ENCODE assay signal across 18 cellular contexts in the genomic region with DNA sequence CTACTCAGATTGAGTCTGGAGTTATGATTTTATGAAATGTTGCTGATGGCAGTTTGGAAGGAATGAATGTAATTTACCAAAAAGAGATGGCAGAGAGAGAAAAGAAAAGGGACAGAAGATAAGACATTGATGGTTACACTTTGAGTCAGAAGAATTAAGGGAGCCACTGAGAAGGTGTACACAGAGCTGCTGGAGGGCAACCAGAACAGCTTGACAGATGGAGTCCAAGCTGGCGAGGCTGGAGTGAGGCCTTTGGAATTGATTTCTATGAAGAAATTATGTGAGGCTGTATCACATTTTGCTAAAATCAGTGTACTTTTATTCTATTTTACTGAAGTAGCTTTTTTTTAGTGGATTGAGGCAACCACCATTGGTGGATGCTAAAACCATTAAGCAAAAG.
DNase-seq lines count a peak whose midpoint lies in the region; ATAC-seq, FAIRE-seq and TF ChIP-seq lines count a peak whose summit lies in the region.
"Had no signal": no experiment of that assay in that cellular context is flagged by ENCODE, and none has a peak within 500 bp of the region (broad histone marks: within the 10 kb centered on the region; RNA-seq: fewer than 3 reads in every experiment).

No MANE protein-coding gene starts in this region.

- H3K4me1 ChIP-seq in GM12878 (ENCODE audit: control insufficient read depth, insufficient read depth, low read length), result no peaks in the 10 kb centered on the region
- no peaks in the 10 kb centered on the region for H3K4me1 ChIP-seq in CD8-positive, alpha-beta memory T cell (ENCODE audit: insufficient read depth, low read length)
- H3K4me1 ChIP-seq: BLaER1 had no signal

- DNase-seq in NCI-H446 treated with DMSO at 0.1 percent for 48 hours (lab: John Stamatoyannopoulos, UW), result peak; percentile 0
- no peak for DNase-seq in NCI-H446 (lab: John Stamatoyannopoulos, UW)
- DNase-seq in GM12878 (ENCODE audit: low read depth, low spot score), result no peak
- no peak for DNase-seq in GM19239 (ENCODE audit: insufficient read length, low spot score)
- no peak for DNase-seq in stimulated activated naive CD4-positive, alpha-beta T cell (lab: John Stamatoyannopoulos, UW)
- no peak for DNase-seq in MV-4-11 (lab: John Stamatoyannopoulos, UW)
- no peak for DNase-seq in CD8-positive, alpha-beta memory T cell
- DNase-seq: AML-193, DMS53, GM23248, IMR-90, Kasumi-1, KBM-7 had no signal

- POLR2A ChIA-PET in GM12878 (lab: Charles Lee), result interaction anchor here (1.1 to 2.1 kb wide), 2 partner anchors 10 to 15 kb away, joined by 3 to 5 read pairs; no protein-coding TSS in a partner anchor
- POLR2A ChIA-PET in CD8-positive, alpha-beta memory T cell (lab: Charles Lee), result no interaction called here

- WGBS in GM12878 (ENCODE audit: insufficient coverage, insufficient replicate concordance, low lambda C conversion rate, missing lambda C conversion rate), result 78% methylated on average over 1 of the region's 1 CpG

- SMC1A ChIA-PET in GM12878 (lab: Charles Lee; ENCODE audit: uncharacterized antibody, unreplicated experiment), result interaction anchor here (1.1 to 1.6 kb wide), 3 partner anchors 8 to 14 kb away, joined by 3 to 9 read pairs (median 4); no protein-coding TSS in a partner anchor

- TF ChIP-seq RAD21 in GM12878 (IDR thresholded peaks at IDR 0.05; ENCODE audit: insufficient read depth, low read depth, low read length), result no peak

- no peaks in the 10 kb centered on the region for H3K27me3 ChIP-seq in GM12878 (replicated peaks in 1 of 2; ENCODE audit: control insufficient read depth in 2 of 2, insufficient read depth in 2 of 2, low read length in 1 of 2)
- H3K27me3 ChIP-seq in CD8-positive, alpha-beta memory T cell (ENCODE audit: insufficient read depth, low read length, poor library complexity, severe bottlenecking), result no peaks in the 10 kb centered on the region
- H3K27me3 ChIP-seq: BLaER1 had no signal

- H3K27me3 Mint-ChIP-seq in CD8-positive, alpha-beta memory T cell, result no peaks in the 10 kb centered on the region

- TF ChIP-seq CTCF in GM12878 (IDR thresholded peaks at IDR 0.05 in 2 of 3, conservative IDR thresholded peaks at IDR 0.05 in 1 of 3; ENCODE audit: control insufficient read depth in 2 of 3, extremely low read depth in 1 of 3, insufficient read depth in 1 of 3, low read depth in 3 of 3, low read length in 3 of 3), result no peak

- no peaks in the 10 kb centered on the region for H4K20me1 ChIP-seq in GM12878 (ENCODE audit: control insufficient read depth, insufficient read depth)
- H4K20me1 ChIP-seq: BLaER1 had no signal

- no peak overlapping the region for H3K4me3 ChIP-seq in GM12878
- no peak overlapping the region for H3K4me3 ChIP-seq in CD8-positive, alpha-beta memory T cell (ENCODE audit: low read length)
- H3K4me3 ChIP-seq: BLaER1, GM23248 had no signal

- H3K9me3 Mint-ChIP-seq in CD8-positive, alpha-beta memory T cell, result peaks cover 0 to 10% (median 7%) of the 10 kb centered on the region in 5 donors

- peak overlapping the region; percentile 27 for H3K27ac ChIP-seq in GM12878 (ENCODE audit: control insufficient read depth, insufficient read depth)
- H3K27ac ChIP-seq in CD8-positive, alpha-beta memory T cell (ENCODE audit: low read depth, low read length), result no peak overlapping the region
- H3K27ac ChIP-seq: 22Rv1, BLaER1, GM23248 had no signal

- BruUV-seq in GM12878 (replicated peaks; lab: Mats Ljungman, UMichigan), result no TSS peak

- no peaks in the 10 kb centered on the region for H3K36me3 Mint-ChIP-seq in CD8-positive, alpha-beta memory T cell

- CTCF ChIA-PET in GM12878 (lab: Yijun Ruan, JAX), result interaction anchor here (0.8 to 1.1 kb wide), 3 partner anchors 14 to 220 kb away, joined by 3 to 4 read pairs (median 4); no protein-coding TSS in a partner anchor
- CTCF ChIA-PET in CD8-positive, alpha-beta memory T cell (lab: Charles Lee), result no interaction called here

- H3K79me2 ChIP-seq in GM12878 (ENCODE audit: control insufficient read depth, insufficient read depth, low read length), result no peaks in the 10 kb centered on the region

- no peaks in the 10 kb centered on the region for H3K36me3 ChIP-seq in GM12878 (ENCODE audit: control insufficient read depth in 2 of 2, insufficient read depth in 2 of 2, low read length in 1 of 2)
- H3K36me3 ChIP-seq in CD8-positive, alpha-beta memory T cell (ENCODE audit: insufficient read depth, low read length), result no peaks in the 10 kb centered on the region
- H3K36me3 ChIP-seq: BLaER1 had no signal

- FAIRE-seq in GM12878 (lab: Jason Lieb, UNC) (no peak), GM19239 (lab: Jason Lieb, UNC) (no peak)
- FAIRE-seq: H54 had no signal

- H3K27ac Mint-ChIP-seq in CD8-positive, alpha-beta memory T cell, result peak overlapping the region in 1 of 8 donors; percentile 3

- no peak for TF ChIP-seq POLR2A in GM12878 (IDR thresholded peaks at IDR 0.05; ENCODE audit: low read depth, low read length)

- ATAC-seq in HG02610 (IDR thresholded peaks at IDR 0.05; ENCODE audit: unreplicated experiment), result peak; percentile 13
- no peak; the same call in 2 of the 3 replicates for ATAC-seq in GM12878
- ATAC-seq: HCT116 had no signal

- H3K4me2 ChIP-seq in GM12878 (ENCODE audit: control insufficient read depth, insufficient read depth), result no peak overlapping the region
- H3K4me2 ChIP-seq: BLaER1 had no signal

- intact Hi-C loops in GM12878 (cut with micrococcal nuclease; ENCODE audit: unreplicated experiment), result no loop called here

- no peak for TF ChIP-seq EP300 in GM12878 (IDR thresholded peaks at IDR 0.05; ENCODE audit: borderline replicate concordance in 1 of 2, control insufficient read depth in 1 of 2, low read depth in 2 of 2, low read length in 2 of 2)

- H2AFZ ChIP-seq in GM12878 (ENCODE audit: control insufficient read depth, low read depth, low read length), result no peak overlapping the region
- H2AFZ ChIP-seq: GM23248 had no signal

- H3K4me1 Mint-ChIP-seq in CD8-positive, alpha-beta memory T cell, result no peaks in the 10 kb centered on the region

- H3K4me3 Mint-ChIP-seq in CD8-positive, alpha-beta memory T cell, result no peak overlapping the region

- RAD21 ChIA-PET in GM12878 (lab: Charles Lee; ENCODE audit: unreplicated experiment), result interaction anchor here (0.5 to 2.7 kb wide), 3 partner anchors 10 to 998 kb away, joined by 3 to 12 read pairs (median 10); no protein-coding TSS in a partner anchor

- no peaks in the 10 kb centered on the region for H3K9me3 ChIP-seq in GM12878 (replicated peaks; ENCODE audit: control insufficient read depth, insufficient read depth, low read length)
- no peaks in the 10 kb centered on the region for H3K9me3 ChIP-seq in CD8-positive, alpha-beta memory T cell (ENCODE audit: low read length)
- H3K9me3 ChIP-seq: BLaER1 had no signal

- in situ Hi-C loops in GM12878 (cut with MboI), result no loop called here

- H3K9ac ChIP-seq in GM12878 (ENCODE audit: control insufficient read depth, insufficient read depth, low read length), result no peak overlapping the region
- H3K9ac ChIP-seq: BLaER1, GM23248 had no signal

TF ChIP-seq in GM12878, 131 proteins besides CTCF, POLR2A, EP300 and RAD21 (continues in another document):
- TF ChIP-seq FOXK2 (IDR thresholded peaks at IDR 0.05), result no peak
- no peak for TF ChIP-seq GATAD2B (conservative IDR thresholded peaks at IDR 0.05; ENCODE audit: low read depth)
- TF ChIP-seq, protein P1, sequence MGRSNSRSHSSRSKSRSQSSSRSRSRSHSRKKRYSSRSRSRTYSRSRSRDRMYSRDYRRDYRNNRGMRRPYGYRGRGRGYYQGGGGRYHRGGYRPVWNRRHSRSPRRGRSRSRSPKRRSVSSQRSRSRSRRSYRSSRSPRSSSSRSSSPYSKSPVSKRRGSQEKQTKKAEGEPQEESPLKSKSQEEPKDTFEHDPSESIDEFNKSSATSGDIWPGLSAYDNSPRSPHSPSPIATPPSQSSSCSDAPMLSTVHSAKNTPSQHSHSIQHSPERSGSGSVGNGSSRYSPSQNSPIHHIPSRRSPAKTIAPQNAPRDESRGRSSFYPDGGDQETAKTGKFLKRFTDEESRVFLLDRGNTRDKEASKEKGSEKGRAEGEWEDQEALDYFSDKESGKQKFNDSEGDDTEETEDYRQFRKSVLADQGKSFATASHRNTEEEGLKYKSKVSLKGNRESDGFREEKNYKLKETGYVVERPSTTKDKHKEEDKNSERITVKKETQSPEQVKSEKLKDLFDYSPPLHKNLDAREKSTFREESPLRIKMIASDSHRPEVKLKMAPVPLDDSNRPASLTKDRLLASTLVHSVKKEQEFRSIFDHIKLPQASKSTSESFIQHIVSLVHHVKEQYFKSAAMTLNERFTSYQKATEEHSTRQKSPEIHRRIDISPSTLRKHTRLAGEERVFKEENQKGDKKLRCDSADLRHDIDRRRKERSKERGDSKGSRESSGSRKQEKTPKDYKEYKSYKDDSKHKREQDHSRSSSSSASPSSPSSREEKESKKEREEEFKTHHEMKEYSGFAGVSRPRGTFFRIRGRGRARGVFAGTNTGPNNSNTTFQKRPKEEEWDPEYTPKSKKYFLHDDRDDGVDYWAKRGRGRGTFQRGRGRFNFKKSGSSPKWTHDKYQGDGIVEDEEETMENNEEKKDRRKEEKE (IDR thresholded peaks at IDR 0.05), result no peak
- TF ChIP-seq TCF12 (IDR thresholded peaks at IDR 0.05; ENCODE audit: low read depth, low read length), result no peak
- no peak for TF ChIP-seq KDM1A (IDR thresholded peaks at IDR 0.05; ENCODE audit: borderline replicate concordance)
- TF ChIP-seq MEF2B (IDR thresholded peaks at IDR 0.05; ENCODE audit: partially characterized antibody, poor library complexity, severe bottlenecking), result no peak
- no peak for TF ChIP-seq SMAD1 (IDR thresholded peaks at IDR 0.05; ENCODE audit: low read depth, partially characterized antibody)
- TF ChIP-seq TCF7 (IDR thresholded peaks at IDR 0.05; ENCODE audit: borderline replicate concordance), result no peak
- no peak for TF ChIP-seq NFXL1 (IDR thresholded peaks at IDR 0.05; ENCODE audit: borderline replicate concordance)
- no peak for TF ChIP-seq BACH1 (IDR thresholded peaks at IDR 0.05; ENCODE audit: borderline replicate concordance)
- TF ChIP-seq NR2C2 (IDR thresholded peaks at IDR 0.05; ENCODE audit: borderline replicate concordance, control insufficient read depth, insufficient read length, low read depth), result no peak
- no peak for TF ChIP-seq ZZZ3 (IDR thresholded peaks at IDR 0.05; ENCODE audit: control insufficient read depth, insufficient read length, low read depth)
- TF ChIP-seq, protein P2, sequence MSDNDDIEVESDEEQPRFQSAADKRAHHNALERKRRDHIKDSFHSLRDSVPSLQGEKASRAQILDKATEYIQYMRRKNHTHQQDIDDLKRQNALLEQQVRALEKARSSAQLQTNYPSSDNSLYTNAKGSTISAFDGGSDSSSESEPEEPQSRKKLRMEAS (IDR thresholded peaks at IDR 0.05; ENCODE audit: low read depth, low read length), result no peak
